ENCODE assay signal across 8 cellular contexts in genomic region chr3:195271859-195272243, GRCh38. TPM values are rescaled to one million over a fixed set of nuclear protein-coding genes. Genes with fewer than 3 reads are reported as not detected.
DNase-seq lines count a peak whose midpoint lies in the region; FAIRE-seq and TF ChIP-seq lines count a peak whose summit lies in the region.

No MANE protein-coding gene starts in this region.

- TF ChIP-seq POLR2A in endothelial cell of umbilical vein (IDR thresholded peaks at IDR 0.05; ENCODE audit: low read depth, low read length): no peak

- H3K27ac ChIP-seq in OCI-LY3 (ENCODE audit: low read length) (no peak overlapping the region), endothelial cell of umbilical vein (ENCODE audit: insufficient read depth, low read depth, low read length) (no peak overlapping the region), osteoblast (ENCODE audit: low read depth, low read length) (peak overlapping the region; percentile 49), caudate nucleus (ENCODE audit: low read depth, low read length) (no peak overlapping the region)

- peak overlapping the region; percentile 71 for H3K27ac Mint-ChIP-seq in Calu3 (ENCODE audit: unreplicated experiment)

- H3K4me3 ChIP-seq in OCI-LY3 (ENCODE audit: low read length) (peak overlapping the region; percentile 86), endothelial cell of umbilical vein (replicated peaks in 1 of 3; ENCODE audit: insufficient read depth in 1 of 3, low read depth in 1 of 3, low read length in 3 of 3) (peak overlapping the region; percentile 79 to 91 (median 79)), osteoblast (ENCODE audit: insufficient read depth, low read length) (peak overlapping the region; percentile 86)

- TF ChIP-seq CTCF in Calu3 (IDR thresholded peaks at IDR 0.05; ENCODE audit: unreplicated experiment) (no peak), OCI-LY3 (IDR thresholded peaks at IDR 0.05; ENCODE audit: low read depth, low read length) (no peak), endothelial cell of umbilical vein (IDR thresholded peaks at IDR 0.05; ENCODE audit: extremely low read depth in 1 of 2, insufficient read depth in 1 of 2, low read depth in 1 of 2, low read length in 2 of 2) (no peak), osteoblast (IDR thresholded peaks at IDR 0.05; ENCODE audit: extremely low read depth, low read depth, low read length) (no peak)

- peaks cover 29% of the 10 kb centered on the region for H3K79me2 ChIP-seq in OCI-LY3 (ENCODE audit: low read length)
- H3K79me2 ChIP-seq in endothelial cell of umbilical vein (ENCODE audit: control insufficient read depth, insufficient read depth, low read length): peaks cover 28% of the 10 kb centered on the region
- H3K79me2 ChIP-seq in osteoblast (ENCODE audit: insufficient read depth, low read length): peaks cover 28% of the 10 kb centered on the region

- H3K4me1 ChIP-seq in OCI-LY3 (ENCODE audit: low read length) (peaks cover 23% of the 10 kb centered on the region), endothelial cell of umbilical vein (ENCODE audit: control insufficient read depth, extremely low read depth, insufficient read depth, low read length) (peaks cover 23% of the 10 kb centered on the region), osteoblast (ENCODE audit: insufficient read depth, low read length) (peaks cover 15% of the 10 kb centered on the region)

- H4K20me1 ChIP-seq in OCI-LY3 (ENCODE audit: insufficient read depth, low read length) (peaks cover 13% of the 10 kb centered on the region), endothelial cell of umbilical vein (replicated peaks; ENCODE audit: control insufficient read depth, extremely low read depth, insufficient read depth, low read length) (no peaks in the 10 kb centered on the region), osteoblast (ENCODE audit: insufficient read depth, low read length) (peaks cover 9% of the 10 kb centered on the region)

- H3K9ac ChIP-seq in OCI-LY3 (ENCODE audit: low read length) (peak overlapping the region; percentile 81), endothelial cell of umbilical vein (replicated peaks; ENCODE audit: extremely low read depth, insufficient read depth, low read length) (peak overlapping the region; percentile 74)

- H3K9me3 Mint-ChIP-seq in Calu3 (ENCODE audit: low read depth, unreplicated experiment): no peaks in the 10 kb centered on the region

- H3K4me1 Mint-ChIP-seq in Calu3 (ENCODE audit: low read depth, unreplicated experiment): peaks cover 37% of the 10 kb centered on the region

- no TSS peak for BruUV-seq in Calu3 (replicated peaks; lab: Mats Ljungman, UMichigan)
- BruUV-seq in endothelial cell of umbilical vein (replicated peaks; lab: Mats Ljungman, UMichigan): no TSS peak

- H3K4me2 ChIP-seq in OCI-LY3 (ENCODE audit: low read length): peak overlapping the region; percentile 78
- H3K4me2 ChIP-seq in endothelial cell of umbilical vein (ENCODE audit: insufficient read depth, low read length): peak overlapping the region; percentile 96
- H3K4me2 ChIP-seq in osteoblast (ENCODE audit: insufficient read depth, low read length): peak overlapping the region; percentile 98

- intact Hi-C loops in Calu3 (cut with micrococcal nuclease; ENCODE audit: unreplicated experiment) (loop anchor here (1.0 to 5.0 kb wide), 3 partner anchors 170 to 250 kb away; partner anchors contain the start of gene ACAP2), endothelial cell of umbilical vein (cut with micrococcal nuclease) (loop anchor here (1.0 kb wide), 2 partner anchors 170 to 250 kb away; no protein-coding TSS in a partner anchor)

- H3K9me1 ChIP-seq in endothelial cell of umbilical vein (replicated peaks; ENCODE audit: control insufficient read depth, extremely low read depth, insufficient read depth, low read length): no peaks in the 10 kb centered on the region

- no peaks in the 10 kb centered on the region for H3K27me3 Mint-ChIP-seq in Calu3 (ENCODE audit: unreplicated experiment)

- H3K36me3 ChIP-seq in OCI-LY3 (replicated peaks; ENCODE audit: low read depth, low read length) (no peaks in the 10 kb centered on the region), endothelial cell of umbilical vein (ENCODE audit: control insufficient read depth in 2 of 2, extremely low read depth in 1 of 2, insufficient read depth in 2 of 2, low read length in 2 of 2) (no peaks in the 10 kb centered on the region), osteoblast (ENCODE audit: insufficient read depth, low read length) (peaks cover 5% of the 10 kb centered on the region)

- H3K9me3 ChIP-seq in OCI-LY3 (ENCODE audit: insufficient read depth, low read length) (no peaks in the 10 kb centered on the region), endothelial cell of umbilical vein (replicated peaks; ENCODE audit: control insufficient read depth, insufficient read depth, low read length) (no peaks in the 10 kb centered on the region), osteoblast (ENCODE audit: low read depth, low read length) (no peaks in the 10 kb centered on the region)

- peaks cover 45% of the 10 kb centered on the region for H3K36me3 Mint-ChIP-seq in Calu3 (ENCODE audit: insufficient read depth, unreplicated experiment)

- peak overlapping the region; percentile 85 for H3K4me3 Mint-ChIP-seq in Calu3 (ENCODE audit: low read depth, unreplicated experiment)

- FAIRE-seq in endothelial cell of umbilical vein (lab: Jason Lieb, UNC): no peak

- no peak for DNase-seq in Calu3
- DNase-seq in endothelial cell of umbilical vein (ENCODE audit: low read depth, low spot score): no peak
- DNase-seq in osteoblast (ENCODE audit: insufficient read length, low spot score, missing footprints): no peak
- DNase-seq in caudate nucleus (lab: John Stamatoyannopoulos, UW): no peak
- DNase-seq in putamen (ENCODE audit: low spot score): no peak
- no peak for DNase-seq in SKM-1 treated with dmso at 0.1 percent for 144 hours (lab: John Stamatoyannopoulos, UW; ENCODE audit: unreplicated experiment)
- no peak for DNase-seq in DMS153 (lab: John Stamatoyannopoulos, UW)

- CTCF ChIA-PET in Calu3 (lab: Charles Lee) (interaction anchor here (0.6 to 2.9 kb wide), 22 partner anchors 9 to 600 kb away, joined by 3 to 36 read pairs (median 4); partner anchors contain the start of genes ACAP2, LSG1 and PPP1R2), endothelial cell of umbilical vein (lab: Charles Lee) (interaction anchor here (0.8 to 4.0 kb wide), 32 partner anchors 8 to 624 kb away, joined by 3 to 195 read pairs (median 8); partner anchors contain the start of genes ACAP2, LSG1 and PPP1R2)

- dilution Hi-C loops in endothelial cell of umbilical vein (cut with MboI; ENCODE audit: extremely low pct_ligation_motif_present, low sequenced_read_pairs): no loop called here

- POLR2A ChIA-PET in endothelial cell of umbilical vein (lab: Charles Lee): interaction anchor here (0.6 to 3.0 kb wide), 5 partner anchors 69 to 600 kb away, joined by 3 to 18 read pairs (median 6); partner anchors contain the start of genes ACAP2, FAM43A, LSG1 and PPP1R2

- H3K27me3 ChIP-seq in OCI-LY3 (ENCODE audit: low read depth, low read length): no peaks in the 10 kb centered on the region
- H3K27me3 ChIP-seq in endothelial cell of umbilical vein (ENCODE audit: control insufficient read depth in 2 of 2, insufficient read depth in 2 of 2, low read length in 2 of 2): no peaks in the 10 kb centered on the region
- H3K27me3 ChIP-seq in osteoblast (ENCODE audit: insufficient read depth, low read length): no peaks in the 10 kb centered on the region

- H2AFZ ChIP-seq in OCI-LY3 (ENCODE audit: low read depth, low read length) (peak overlapping the region; percentile 49), endothelial cell of umbilical vein (ENCODE audit: low read depth, low read length) (peak overlapping the region; percentile 76), osteoblast (ENCODE audit: low read length) (peak overlapping the region; percentile 66)

TF ChIP-seq in endothelial cell of umbilical vein, 7 proteins besides CTCF, POLR2A, EP300 and RAD21:
- TF ChIP-seq POLR2AphosphoS5 (IDR thresholded peaks at IDR 0.05; ENCODE audit: insufficient read depth, low read depth, low read length) (no peak), FOS (IDR thresholded peaks at IDR 0.05; ENCODE audit: borderline replicate concordance, insufficient read depth, low read length) (no peak), MYC (IDR thresholded peaks at IDR 0.05; ENCODE audit: low read depth, low read length) (no peak), JUN (IDR thresholded peaks at IDR 0.05; ENCODE audit: borderline replicate concordance, insufficient read depth, insufficient read length, low read depth) (no peak), GATA2 (IDR thresholded peaks at IDR 0.05; ENCODE audit: insufficient read depth, insufficient read length, low read depth, low read length) (no peak), MAX (IDR thresholded peaks at IDR 0.05; ENCODE audit: insufficient read depth, insufficient read length) (no peak), EZH2 (IDR thresholded peaks at IDR 0.05; ENCODE audit: borderline replicate concordance, low read depth, low read length, severe bottlenecking) (no peak)

RNA-seq across cellular contexts. Expression of gene XXYLT1, which starts 0.9 kb away (rescaled TPM):
- total RNA-seq in Calu3 (2022) (25.9 and 29.2 TPM in 2 replicates), endothelial cell of umbilical vein (58.6 and 78.1 TPM in 2 replicates), osteoblast (28.2 and 28.9 TPM in 2 replicates)
- polyA plus RNA-seq in endothelial cell of umbilical vein: 54.4 and 60.4 TPM in 2 replicates
- polyA plus RNA-seq in endothelial cell of umbilical vein (2011; cell fraction: cytosol; rRNA removed): 60.0 and 66.8 TPM in 2 replicates
- polyA plus RNA-seq in endothelial cell of umbilical vein (2011; cell fraction: nucleus; rRNA removed): 67.9 and 73.2 TPM in 2 replicates
- polyA plus RNA-seq in endothelial cell of umbilical vein (2012): 30.5 and 45.2 TPM in 2 replicates
- polyA minus RNA-seq in endothelial cell of umbilical vein: 50.5 and 51.7 TPM in 2 replicates
- polyA minus RNA-seq in endothelial cell of umbilical vein (2011; cell fraction: cytosol; rRNA and poly(A)+ RNA removed): 21.5 TPM
- polyA minus RNA-seq in endothelial cell of umbilical vein (2011; cell fraction: nucleus; rRNA and poly(A)+ RNA removed): 33.1 and 41.5 TPM in 2 replicates
